Comparison of ENCODE assay signal across 13 cellular contexts in genomic region chr17:27339198-27339835, GRCh38. TPM values are rescaled to one million over a fixed set of nuclear protein-coding genes. Genes with fewer than 3 reads are reported as not detected.
DNase-seq lines count a peak whose midpoint lies in the region; ATAC-seq lines count a peak whose summit lies in the region.
"Had no signal": no experiment of that assay in that cellular context is flagged by ENCODE, and none has a peak within 500 bp of the region (broad histone marks: within the 10 kb centered on the region; RNA-seq: fewer than 3 reads in every experiment).

No MANE protein-coding gene starts in this region.

- H3K4me1 ChIP-seq in iPS-20b (ENCODE audit: insufficient read depth, low read length) = peaks cover 39% of the 10 kb centered on the region
- H3K4me1 ChIP-seq: SJCRH30 had no signal

- H3K9me3 Mint-ChIP-seq in activated CD4-positive, alpha-beta memory T cell treated with anti-CD3 and anti-CD28 coated beads for 36 hours = no peaks in the 10 kb centered on the region

- DNase-seq in NCI-H1092 treated with DMSO at 0.1 percent for 48 hours (lab: John Stamatoyannopoulos, UW) (no peak), UCSD-AML1 (lab: John Stamatoyannopoulos, UW; ENCODE audit: unreplicated experiment) (no peak)
- no peak for DNase-seq in activated CD4-positive, alpha-beta memory T cell treated with anti-CD3 and anti-CD28 coated beads for 36 hours
- DNase-seq: activated CD4-positive, alpha-beta T cell treated with anti-CD3 and anti-CD28 coated beads for 1 hour; cerebellar nuclear complex; SJCRH30 had no signal

- peak; percentile 50 for ATAC-seq in GM18519 (IDR thresholded peaks at IDR 0.05; ENCODE audit: low FRiP score, unreplicated experiment)
- peak; percentile 61 for ATAC-seq in GM21528 (IDR thresholded peaks at IDR 0.05; ENCODE audit: low FRiP score, unreplicated experiment)
- ATAC-seq in HG03175 (IDR thresholded peaks at IDR 0.05; ENCODE audit: unreplicated experiment) = peak; percentile 49
- no peak for ATAC-seq in HG02973 (IDR thresholded peaks at IDR 0.05; ENCODE audit: unreplicated experiment)
- ATAC-seq: left lobe of liver had no signal

- POLR2A ChIA-PET in activated CD4-positive, alpha-beta memory T cell treated with anti-CD3 and anti-CD28 coated beads for 36 hours (lab: Charles Lee) = no interaction called here

- intact Hi-C loops in activated CD4-positive, alpha-beta memory T cell treated with anti-CD3 and anti-CD28 coated beads for 36 hours (cut with micrococcal nuclease) = no loop called here

- 0 out of 2 replicates have a peak overlapping the region, but pooled peaks have one; percentile 5 for H3K4me3 ChIP-seq in iPS-20b (ENCODE audit: low read length)
- H3K4me3 ChIP-seq: SJCRH30 had no signal

- no peaks in the 10 kb centered on the region for H3K36me3 ChIP-seq in iPS-20b (ENCODE audit: insufficient read depth, low read depth, low read length)
- H3K36me3 ChIP-seq: SJCRH30 had no signal

- no peak overlapping the region for H3K4me3 Mint-ChIP-seq in activated CD4-positive, alpha-beta memory T cell treated with anti-CD3 and anti-CD28 coated beads for 36 hours

- CTCF ChIA-PET in activated CD4-positive, alpha-beta memory T cell treated with anti-CD3 and anti-CD28 coated beads for 36 hours (lab: Charles Lee) = interaction anchor here (0.7 kb wide), 1 partner anchor 104 kb away, joined by 3 read pairs; no protein-coding TSS in a partner anchor

- H3K36me3 Mint-ChIP-seq in activated CD4-positive, alpha-beta memory T cell treated with anti-CD3 and anti-CD28 coated beads for 36 hours = no peaks in the 10 kb centered on the region

- H3K27ac ChIP-seq in iPS-20b (ENCODE audit: low read length) = no peak overlapping the region
- H3K27ac ChIP-seq: parathyroid adenoma, SJCRH30 had no signal

- no peak overlapping the region for H3K9ac ChIP-seq in iPS-20b (ENCODE audit: low read depth, low read length)
- H3K9ac ChIP-seq: parathyroid adenoma had no signal

- H3K27ac Mint-ChIP-seq in activated CD4-positive, alpha-beta memory T cell treated with anti-CD3 and anti-CD28 coated beads for 36 hours = no peak overlapping the region

- H3K4me1 Mint-ChIP-seq in activated CD4-positive, alpha-beta memory T cell treated with anti-CD3 and anti-CD28 coated beads for 36 hours (ENCODE audit: low read depth) = peaks cover 4% of the 10 kb centered on the region

- no peaks in the 10 kb centered on the region for H3K27me3 ChIP-seq in iPS-20b (ENCODE audit: insufficient read depth, low read length)
- H3K27me3 ChIP-seq: SJCRH30 had no signal

- peaks cover 2% of the 10 kb centered on the region for H3K27me3 Mint-ChIP-seq in activated CD4-positive, alpha-beta memory T cell treated with anti-CD3 and anti-CD28 coated beads for 36 hours

- H3K9me3 ChIP-seq in iPS-20b (ENCODE audit: insufficient read depth, low read depth, low read length) = no peaks in the 10 kb centered on the region
- H3K9me3 ChIP-seq: SJCRH30 had no signal

RNA-seq across cellular contexts. Expression of gene WSB1, which starts 45.4 kb away (rescaled TPM):
- 100 to 1,000 TPM; 135 to 147 TPM for total RNA-seq in activated CD4-positive, alpha-beta memory T cell treated with anti-CD3 and anti-CD28 coated beads for 36 hours
